12 cellular contexts compared by ENCODE assay signal in genomic region chr10:22992621-22993020, GRCh38.
DNase-seq lines count a peak whose midpoint lies in the region; TF ChIP-seq lines count a peak whose summit lies in the region.
"Had no signal": no experiment of that assay in that cellular context is flagged by ENCODE, and none has a peak within 500 bp of the region (broad histone marks: within the 10 kb centered on the region; RNA-seq: fewer than 3 reads in every experiment).

No MANE protein-coding gene starts in this region.

- no peak overlapping the region for H3K4me3 ChIP-seq in transverse colon
- H3K4me3 ChIP-seq: BLaER1, GM23248, K562, Peyer's patch had no signal

- CTCF ChIA-PET in RWPE1 (lab: Yijun Ruan, JAX) = interaction anchor here (0.6 kb wide), 1 partner anchor 154 kb away, joined by 3 read pairs; no protein-coding TSS in a partner anchor

- H3K4me1 ChIP-seq in transverse colon = no peaks in the 10 kb centered on the region
- H3K4me1 ChIP-seq: Peyer's patch had no signal

- no peak for TF ChIP-seq EP300 in transverse colon (IDR thresholded peaks at IDR 0.05; ENCODE audit: low read depth)

- POLR2A ChIA-PET in RWPE1 (lab: Yijun Ruan, JAX; ENCODE audit: low non-redundant PET) = no interaction called here

- peaks cover 9% of the 10 kb centered on the region for H3K27me3 ChIP-seq in transverse colon
- H3K27me3 ChIP-seq: BLaER1, Peyer's patch had no signal

- H3K27ac ChIP-seq in RWPE1 (no peak overlapping the region), transverse colon (no peak overlapping the region)
- H3K27ac ChIP-seq: BLaER1, GM23248, Peyer's patch had no signal

- in situ Hi-C loops in transverse colon (cut with MboI; ENCODE audit: low pct_ligation_motif_present in 1 of 4, low pct_unique_long_range_greater_than_20kb in 1 of 4, low sequenced_read_pairs in 3 of 4) = loop anchor here (10.0 to 25.0 kb wide), 6 partner anchors 405 to 1505 kb away; no protein-coding TSS in a partner anchor

- no peak for TF ChIP-seq POLR2A in transverse colon (IDR thresholded peaks at IDR 0.05)

- DNase-seq in NCI-H2029 (lab: John Stamatoyannopoulos, UW) (peak; percentile 11), NCI-H2029 treated with DMSO at 0.1 percent for 48 hours (lab: John Stamatoyannopoulos, UW) (no peak), NCI-H69 (lab: John Stamatoyannopoulos, UW) (peak; percentile 9), left kidney (ENCODE audit: low read depth, low spot score) (peak; percentile 34), RWPE1 (ENCODE audit: low spot score) (no peak), transverse colon (no peak), NCI-H226 (no peak)
- DNase-seq: GM23248, Peyer's patch, Right ventricle myocardium superior had no signal

- WGBS in transverse colon (ENCODE audit: low coverage in 1 of 2), 2 donors = 72% methylated on average over 8 of the region's 8 CpGs; no CpG with 5 or more reads in 1 of the 2 donors

- no peak for TF ChIP-seq CTCF in RWPE1 (conservative IDR thresholded peaks at IDR 0.05; ENCODE audit: low read depth)
- no peak for TF ChIP-seq CTCF in transverse colon (IDR thresholded peaks at IDR 0.05)

- H3K9me3 ChIP-seq in transverse colon = no peaks in the 10 kb centered on the region
- H3K9me3 ChIP-seq: BLaER1, Peyer's patch had no signal

- intact Hi-C loops in transverse colon (cut with DNase I; ENCODE audit: low total_unique reads) = no loop called here

- no peaks in the 10 kb centered on the region for H3K36me3 ChIP-seq in transverse colon
- H3K36me3 ChIP-seq: BLaER1, Peyer's patch had no signal

Comparison
In these comparisons a context has a peak if more than half of its experiments do, and no peak if none do; other contexts are left out.
1. DNase-seq: peak in NCI-H2029 (single experiment), NCI-H69 (single experiment) and left kidney (single experiment); none in NCI-H2029 treated with DMSO at 0.1 percent for 48 hours (single experiment), RWPE1 (single experiment), transverse colon (single experiment) and NCI-H226 (single experiment).